Comparison of ENCODE assay signal across 21 cellular contexts in genomic region chr3:146164071-146164470, GRCh38. TPM values are rescaled to one million over a fixed set of nuclear protein-coding genes. Genes with fewer than 3 reads are reported as not detected.
DNase-seq lines count a peak whose midpoint lies in the region; ATAC-seq and TF ChIP-seq lines count a peak whose summit lies in the region.
"Had no signal": no experiment of that assay in that cellular context is flagged by ENCODE, and none has a peak within 500 bp of the region (broad histone marks: within the 10 kb centered on the region; RNA-seq: fewer than 3 reads in every experiment).

No MANE protein-coding gene starts in this region.

- peak; percentile 65 for DNase-seq in M059J (ENCODE audit: low read depth)
- no peak for DNase-seq in mammary epithelial cell
- DNase-seq in hepatocyte (ENCODE audit: low spot score) = no peak
- DNase-seq in tibial artery = no peak
- DNase-seq in caudate nucleus (lab: John Stamatoyannopoulos, UW) = no peak
- no peak for DNase-seq in left lobe of liver (ENCODE audit: low spot score)
- DNase-seq: activated CD8-positive, alpha-beta memory T cell treated with anti-CD3 and anti-CD28 coated beads for 24 hours; activated T-cell treated with anti-CD3 and anti-CD28 coated beads, Interleukin-2, amount 50 U/mL, for 4 hours; BE2C; COR-L47; left lung; NCI-H1417; NCI-H510A; psoas muscle; RPMI8226; small intestine; stimulated activated CD4-positive, alpha-beta T cell treated with anti-CD3 and anti-CD28 coated beads, Interleukin-2, amount 100 ng/mL, for 48 hours; stimulated activated naive CD4-positive, alpha-beta T cell treated with Interleukin-2 at 50 U/mL for 16 hours; T1000 had no signal

- dilution Hi-C loops in mammary epithelial cell (cut with HindIII; ENCODE audit: low sequenced_read_pairs) = no loop called here

- no peaks in the 10 kb centered on the region for H3K9me2 ChIP-seq in hepatocyte (replicated peaks; ENCODE audit: insufficient read depth)

- H3K4me3 ChIP-seq in mammary epithelial cell (replicated peaks in 1 of 3; ENCODE audit: insufficient read depth in 1 of 3, low read depth in 2 of 3, low read length in 3 of 3) = no peak overlapping the region
- no peak overlapping the region for H3K4me3 ChIP-seq in hepatocyte
- H3K4me3 ChIP-seq in tibial artery = no peak overlapping the region
- H3K4me3 ChIP-seq: left lung, psoas muscle had no signal

- H2AFZ ChIP-seq in mammary epithelial cell (ENCODE audit: low read depth, low read length) (no peak overlapping the region), hepatocyte (no peak overlapping the region)

- H3K27ac ChIP-seq in mammary epithelial cell (ENCODE audit: insufficient read depth, low read depth, low read length) (peak overlapping the region; percentile 37), hepatocyte (peak overlapping the region; percentile 78), tibial artery (peak overlapping the region; percentile 97), caudate nucleus (ENCODE audit: low read depth, low read length) (no peak overlapping the region)
- H3K27ac ChIP-seq: left lung, psoas muscle had no signal

- H4K20me1 ChIP-seq in mammary epithelial cell (ENCODE audit: insufficient read depth, low read length) (no peaks in the 10 kb centered on the region), hepatocyte (ENCODE audit: insufficient read depth, poor library complexity, severe bottlenecking) (no peaks in the 10 kb centered on the region)

- BruUV-seq in mammary epithelial cell (replicated peaks; lab: Mats Ljungman, UMichigan) = no TSS peak

- H3K27me3 ChIP-seq in mammary epithelial cell (ENCODE audit: insufficient read depth, low read length) (no peaks in the 10 kb centered on the region), hepatocyte (no peaks in the 10 kb centered on the region), tibial artery (no peaks in the 10 kb centered on the region)

- intact Hi-C loops in mammary epithelial cell (cut with micrococcal nuclease) (no loop called here), tibial artery (cut with DNase I; ENCODE audit: low total_unique reads) (no loop called here)

- H3K36me3 ChIP-seq in mammary epithelial cell (ENCODE audit: insufficient read depth, low read length) (no peaks in the 10 kb centered on the region), hepatocyte (replicated peaks; ENCODE audit: insufficient read depth, low read depth) (no peaks in the 10 kb centered on the region), tibial artery (no peaks in the 10 kb centered on the region)
- H3K36me3 ChIP-seq: BE2C, left lung had no signal

- H3K9ac ChIP-seq in mammary epithelial cell (ENCODE audit: insufficient read depth, low read length) = no peak overlapping the region

- CTCF ChIA-PET in mammary epithelial cell (lab: Charles Lee; ENCODE audit: low non-redundant PET) = no interaction called here

- ATAC-seq in GM18861 (IDR thresholded peaks at IDR 0.05; ENCODE audit: unreplicated experiment) (no peak), left lobe of liver (no peak)
- ATAC-seq: activated CD4-positive, CD25-positive, alpha-beta regulatory T cell treated with anti-CD3 and anti-CD28 coated beads, Interleukin-2, amount 50 U/mL, for 24 hours; activated T-cell treated with anti-CD3 and anti-CD28 coated beads, Interleukin-2, amount 50 U/mL, for 4 hours; left lung had no signal

- H3K79me2 ChIP-seq in mammary epithelial cell (ENCODE audit: insufficient read depth, low read length) (peaks cover 19% of the 10 kb centered on the region), hepatocyte (peaks cover 14% of the 10 kb centered on the region)

- in situ Hi-C loops in mammary epithelial cell (cut with MboI; ENCODE audit: low sequenced_read_pairs in 2 of 2) = loop anchor here in 1 of 2 donors (25.0 kb wide), 1 partner anchor 102 kb away; no protein-coding TSS in a partner anchor

- H3K4me1 ChIP-seq in mammary epithelial cell (ENCODE audit: insufficient read depth, low read length) (peaks cover 47% of the 10 kb centered on the region), hepatocyte (ENCODE audit: insufficient read depth) (peaks cover 33% of the 10 kb centered on the region), tibial artery (peaks cover 0 to 61% (median 36%) of the 10 kb centered on the region in 4 donors)
- H3K4me1 ChIP-seq: BE2C, psoas muscle had no signal

- H3K9me3 ChIP-seq in mammary epithelial cell (replicated peaks; ENCODE audit: insufficient read depth, low read length) (no peaks in the 10 kb centered on the region), hepatocyte (ENCODE audit: low read depth) (no peaks in the 10 kb centered on the region), tibial artery (no peaks in the 10 kb centered on the region)
- H3K9me3 ChIP-seq: BE2C, left lung, psoas muscle had no signal

- TF ChIP-seq CTCF in mammary epithelial cell (conservative IDR thresholded peaks at IDR 0.05 in 1 of 2, IDR thresholded peaks at IDR 0.05 in 1 of 2; ENCODE audit: extremely low read depth in 1 of 2, insufficient read depth in 1 of 2, low read depth in 1 of 2, low read length in 2 of 2) (no peak), hepatocyte (IDR thresholded peaks at IDR 0.05; ENCODE audit: poor library complexity) (no peak), tibial artery (IDR thresholded peaks at IDR 0.05) (no peak)

- H3K4me2 ChIP-seq in mammary epithelial cell (ENCODE audit: insufficient read depth, low read depth, low read length) (peak overlapping the region; percentile 47), hepatocyte (no peak overlapping the region)

RNA-seq across cellular contexts. Expression of gene PLOD2, which starts 3.1 kb away (rescaled TPM):
- total RNA-seq in M059J (2014; rRNA removed; shearing (Covaris generic)) = 240 and 344 TPM in 2 replicates
- total RNA-seq in mammary epithelial cell = 100 to 1,000 TPM in 1 of 2 donors, 10 to 100 TPM in 1; 42.1 to 112 TPM
- 19.6 TPM for polyA plus RNA-seq in mammary epithelial cell
- 38.8 TPM for polyA minus RNA-seq in mammary epithelial cell
- 148 and 155 TPM in 2 replicates for total RNA-seq in hepatocyte
- 93.8 and 97.3 TPM in 2 replicates for polyA plus RNA-seq in hepatocyte
- total RNA-seq in left lobe of liver = 25.7 TPM
